In genomic region chr14:34713122-34713680, GRCh38 we compare ENCODE assay signal across 9 cellular contexts. TPM values are rescaled to one million over a fixed set of nuclear protein-coding genes. Genes with fewer than 3 reads are reported as not detected.
DNase-seq lines count a peak whose midpoint lies in the region; ATAC-seq, FAIRE-seq and TF ChIP-seq lines count a peak whose summit lies in the region.
"Had no signal": no experiment of that assay in that cellular context is flagged by ENCODE, and none has a peak within 500 bp of the region (broad histone marks: within the 10 kb centered on the region; RNA-seq: fewer than 3 reads in every experiment).

No MANE protein-coding gene starts in this region.

- WGBS in K562 (ENCODE audit: insufficient coverage, low coverage, missing lambda C conversion rate): 43% methylated on average over 6 of the region's 6 CpGs

- H3K79me2 ChIP-seq in K562 (ENCODE audit: control insufficient read depth, insufficient read depth, low read length): peaks cover 21% of the 10 kb centered on the region

- no peaks in the 10 kb centered on the region for H3K27me3 Mint-ChIP-seq in activated naive CD4-positive, alpha-beta T cell treated with anti-CD3 and anti-CD28 coated beads for 36 hours (ENCODE audit: low read depth)
- H3K27me3 Mint-ChIP-seq in type B pancreatic cell: no peaks in the 10 kb centered on the region

- H2AFZ ChIP-seq in K562 (ENCODE audit: low read depth, low read length): peak overlapping the region; percentile 89

- H3K27ac Mint-ChIP-seq in activated naive CD4-positive, alpha-beta T cell treated with anti-CD3 and anti-CD28 coated beads for 36 hours: peak overlapping the region; percentile 82
- peak overlapping the region; percentile 99 for H3K27ac Mint-ChIP-seq in type B pancreatic cell

- ATAC-seq in K562 (no peak), lower lobe of right lung (no peak), GM18505 (IDR thresholded peaks at IDR 0.05; ENCODE audit: unreplicated experiment) (no peak)

- no TSS peak for BruUV-seq in K562 (replicated peaks; lab: Mats Ljungman, UMichigan)

- POLR2A ChIA-PET in K562 (lab: Yijun Ruan, JAX): interaction anchor here (0.8 to 1.3 kb wide), 2 partner anchors 38 to 57 kb away, joined by 4 read pairs; no protein-coding TSS in a partner anchor

- no peaks in the 10 kb centered on the region for H3K9me3 Mint-ChIP-seq in activated naive CD4-positive, alpha-beta T cell treated with anti-CD3 and anti-CD28 coated beads for 36 hours
- H3K9me3 Mint-ChIP-seq in type B pancreatic cell: no peaks in the 10 kb centered on the region

- peak overlapping the region; percentile 85 for H3K4me2 ChIP-seq in K562 (ENCODE audit: insufficient read depth, low read length)

- no peaks in the 10 kb centered on the region for H3K27me3 ChIP-seq in K562 (ENCODE audit: control insufficient read depth in 2 of 2, insufficient read depth in 2 of 2, low read length in 2 of 2)
- H3K27me3 ChIP-seq in lower lobe of right lung (ENCODE audit: low read depth): no peaks in the 10 kb centered on the region

- H3K27ac ChIP-seq in K562 (ENCODE audit: extremely low read depth, low read depth, low read length): peak overlapping the region; percentile 86
- peak overlapping the region; percentile 94 for H3K27ac ChIP-seq in lower lobe of right lung

- H3K4me1 ChIP-seq in K562 (replicated peaks in 1 of 2; ENCODE audit: control insufficient read depth in 2 of 2, insufficient read depth in 2 of 2, low read length in 2 of 2) (peaks cover 5 to 19% of the 10 kb centered on the region in 2 experiments; a peak in 4 of 5 replicates), lower lobe of right lung (peaks cover 42% of the 10 kb centered on the region)

- no peaks in the 10 kb centered on the region for H3K9me3 ChIP-seq in K562 (replicated peaks; ENCODE audit: control insufficient read depth, insufficient read depth, low read depth, low read length)
- H3K9me3 ChIP-seq in lower lobe of right lung: no peaks in the 10 kb centered on the region

- TF ChIP-seq POLR2A in K562 (conservative IDR thresholded peaks at IDR 0.05) (no peak), GM18505 (IDR thresholded peaks at IDR 0.05; ENCODE audit: borderline replicate concordance, extremely low read depth, insufficient read depth, insufficient read length) (no peak)

- CTCF ChIA-PET in activated naive CD4-positive, alpha-beta T cell treated with anti-CD3 and anti-CD28 coated beads for 36 hours (lab: Charles Lee): interaction anchor here (1.1 to 2.2 kb wide), 3 partner anchors 8 to 40 kb away, joined by 6 to 10 read pairs (median 9); no protein-coding TSS in a partner anchor
- CTCF ChIA-PET in K562 (lab: Yijun Ruan, JAX; ENCODE audit: low intra/inter-chr PET ratio): interaction anchor here (0.7 kb wide), 1 partner anchor 709 kb away, joined by 3 read pairs; no protein-coding TSS in a partner anchor

- intact Hi-C loops in activated naive CD4-positive, alpha-beta T cell treated with anti-CD3 and anti-CD28 coated beads for 36 hours (cut with micrococcal nuclease): loop anchor here (1.0 to 5.0 kb wide), 3 partner anchors 83 to 409 kb away; partner anchors contain the start of genes PRORP, SNX6 and SPTSSA
- intact Hi-C loops in K562 (cut with micrococcal nuclease) (no loop called here), lower lobe of right lung (cut with DNase I) (no loop called here)

- no peak for TF ChIP-seq CTCF in K562 (IDR thresholded peaks at IDR 0.05 in 2 of 3, conservative IDR thresholded peaks at IDR 0.05 in 1 of 3; ENCODE audit: insufficient read depth in 2 of 3, low read depth in 1 of 3, low read length in 3 of 3)
- TF ChIP-seq CTCF in lower lobe of right lung (IDR thresholded peaks at IDR 0.05): no peak
- TF ChIP-seq CTCF in type B pancreatic cell (conservative IDR thresholded peaks at IDR 0.05): no peak

- H3K9me1 ChIP-seq in K562 (ENCODE audit: control insufficient read depth, insufficient read depth, low read length): no peaks in the 10 kb centered on the region

- no peak for TF ChIP-seq EP300 in K562 (IDR thresholded peaks at IDR 0.05; ENCODE audit: low read length)

- peak overlapping the region; percentile 89 for H3K4me3 ChIP-seq in K562
- H3K4me3 ChIP-seq in lower lobe of right lung: peak overlapping the region; percentile 68

- TF ChIP-seq RAD21 in K562 (CRISPR knock-in tag; conservative IDR thresholded peaks at IDR 0.05 in 1 of 2, IDR thresholded peaks at IDR 0.05 in 1 of 2): no peak

- H3K9ac ChIP-seq in K562 (ENCODE audit: insufficient read depth in 1 of 2, low read depth in 2 of 2, low read length in 2 of 2): peak overlapping the region in 1 of 2 experiments; percentile 84; a peak in 3 of 4 replicates

- peak; percentile 6 for FAIRE-seq in K562 (lab: Jason Lieb, UNC)

- peaks cover 15% of the 10 kb centered on the region for H3K36me3 ChIP-seq in K562 (ENCODE audit: control insufficient read depth, insufficient read depth, low read length)
- peaks cover 19% of the 10 kb centered on the region for H3K36me3 ChIP-seq in lower lobe of right lung

- H3K4me1 Mint-ChIP-seq in activated naive CD4-positive, alpha-beta T cell treated with anti-CD3 and anti-CD28 coated beads for 36 hours (ENCODE audit: low read depth): peaks cover 18% of the 10 kb centered on the region
- H3K4me1 Mint-ChIP-seq in type B pancreatic cell (ENCODE audit: unreplicated experiment): peaks cover 13% of the 10 kb centered on the region

- no peaks in the 10 kb centered on the region for H4K20me1 ChIP-seq in K562 (replicated peaks; ENCODE audit: control insufficient read depth, insufficient read depth, low read length)

- H3K36me3 Mint-ChIP-seq in activated naive CD4-positive, alpha-beta T cell treated with anti-CD3 and anti-CD28 coated beads for 36 hours (ENCODE audit: low read depth): peaks cover 5% of the 10 kb centered on the region
- H3K36me3 Mint-ChIP-seq in type B pancreatic cell: peaks cover 16% of the 10 kb centered on the region

- peak overlapping the region; percentile 81 for H3K4me3 Mint-ChIP-seq in activated naive CD4-positive, alpha-beta T cell treated with anti-CD3 and anti-CD28 coated beads for 36 hours
- peak overlapping the region; percentile 98 for H3K4me3 Mint-ChIP-seq in type B pancreatic cell

- no peak for DNase-seq in activated naive CD4-positive, alpha-beta T cell treated with anti-CD3 and anti-CD28 coated beads for 36 hours
- no peak for DNase-seq in activated naive CD4-positive, alpha-beta T cell treated with anti-CD3 and anti-CD28 coated beads, Interleukin-2, amount 50 U/mL, for 16 hours
- DNase-seq in K562 (ENCODE audit: extremely low read depth in 1 of 4, low spot score in 3 of 4): peak in 2 of 4 experiments; percentile 29 to 31
- DNase-seq in lower lobe of right lung: no peak
- DNase-seq in type B pancreatic cell (ENCODE audit: extremely low spot score, unreplicated experiment): no peak
- no peak for DNase-seq in GDM1 (lab: John Stamatoyannopoulos, UW)
- DNase-seq in cerebellar cortex (ENCODE audit: low spot score): no peak
- DNase-seq: activated gamma-delta T cell treated with Interleukin-2 at 50 U/mL for 16 hours had no signal

- in situ Hi-C loops in K562 (cut with MboI): no loop called here

TF ChIP-seq in K562, 482 proteins besides CTCF, POLR2A, EP300 and RAD21 (continues in another document):
- TF ChIP-seq HSF4 (CRISPR knock-in tag; IDR thresholded peaks at IDR 0.05; ENCODE audit: borderline replicate concordance) (no peak), ARHGAP35 (IDR thresholded peaks at IDR 0.05; ENCODE audit: partially characterized antibody) (no peak), ZNF311 (CRISPR knock-in tag; IDR thresholded peaks at IDR 0.05) (no peak), HNRNPLL (IDR thresholded peaks at IDR 0.05; ENCODE audit: low read depth, low read length, poor library complexity, severe bottlenecking) (no peak)
- TF ChIP-seq, protein P1, sequence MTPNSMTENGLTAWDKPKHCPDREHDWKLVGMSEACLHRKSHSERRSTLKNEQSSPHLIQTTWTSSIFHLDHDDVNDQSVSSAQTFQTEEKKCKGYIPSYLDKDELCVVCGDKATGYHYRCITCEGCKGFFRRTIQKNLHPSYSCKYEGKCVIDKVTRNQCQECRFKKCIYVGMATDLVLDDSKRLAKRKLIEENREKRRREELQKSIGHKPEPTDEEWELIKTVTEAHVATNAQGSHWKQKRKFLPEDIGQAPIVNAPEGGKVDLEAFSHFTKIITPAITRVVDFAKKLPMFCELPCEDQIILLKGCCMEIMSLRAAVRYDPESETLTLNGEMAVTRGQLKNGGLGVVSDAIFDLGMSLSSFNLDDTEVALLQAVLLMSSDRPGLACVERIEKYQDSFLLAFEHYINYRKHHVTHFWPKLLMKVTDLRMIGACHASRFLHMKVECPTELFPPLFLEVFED (CRISPR knock-in tag; conservative IDR thresholded peaks at IDR 0.05): no peak

RNA-seq across cellular contexts. Expression of gene CFL2, which starts 1.2 kb away (rescaled TPM):
- 1 to 10 TPM; 3.1 to 4.5 TPM for total RNA-seq in activated naive CD4-positive, alpha-beta T cell treated with anti-CD3 and anti-CD28 coated beads for 36 hours
- 4.9 and 13.4 TPM in 2 replicates for total RNA-seq in K562 (2011; cell fraction: chromatin; rRNA removed; ENCODE audit: low replicate concordance)
- 1.2 and 1.3 TPM in 2 replicates for total RNA-seq in K562 (2011; cell fraction: nucleolus; rRNA removed)
- total RNA-seq in K562 (2011; cell fraction: nucleoplasm; rRNA removed): 6.7 and 17.6 TPM in 2 replicates
- total RNA-seq in K562 (2014; rRNA removed) (2.0 and 5.0 TPM in 2 replicates), K562 (2014; rRNA removed; fragmentation: Illumina TruSeq; extraction: Trizol) (4.0 and 5.0 TPM in 2 replicates), K562 (2015; rRNA removed; fragmentation: Illumina TruSeq; extraction: Trizol) (4.2 and 4.6 TPM in 2 replicates), K562 (2021) (6.5 TPM in 2 replicates), lower lobe of right lung (34.6 TPM), type B pancreatic cell (ENCODE audit: low replicate concordance) (21.9 and 35.8 TPM in 2 replicates)
- polyA plus RNA-seq in K562 (2011; rRNA removed) (4.4 and 5.1 TPM in 2 replicates), K562 (2014; fragmentation: Illumina TruSeq; extraction: Trizol) (7.1 and 12.7 TPM in 2 replicates), K562 (2014; fragmentation: Nextera tagmentation; extraction: Ambion mirVana) (1 to 10 TPM; 5.8 to 5.9 TPM), K562 (2014; rRNA removed) (3.2 and 8.1 TPM in 2 replicates)
- 1.3 and 2.9 TPM in 2 replicates for polyA plus RNA-seq in K562 (2011; cell fraction: cytosol; rRNA removed)
- 3.8 and 6.6 TPM in 2 replicates for polyA plus RNA-seq in K562 (2011; cell fraction: nucleus; rRNA removed)
- 5.9 and 7.4 TPM in 2 replicates for polyA plus RNA-seq in K562 (2012)
- polyA minus RNA-seq in K562 (2011; rRNA and poly(A)+ RNA removed): 9.3 and 10.7 TPM in 2 replicates
- polyA minus RNA-seq in K562 (2011; cell fraction: cytosol; rRNA and poly(A)+ RNA removed): 2.5 and 3.2 TPM in 2 replicates
- polyA minus RNA-seq in K562 (2011; cell fraction: nucleus; rRNA and poly(A)+ RNA removed): 1.8 and 5.9 TPM in 2 replicates
